In the genomic region with DNA sequence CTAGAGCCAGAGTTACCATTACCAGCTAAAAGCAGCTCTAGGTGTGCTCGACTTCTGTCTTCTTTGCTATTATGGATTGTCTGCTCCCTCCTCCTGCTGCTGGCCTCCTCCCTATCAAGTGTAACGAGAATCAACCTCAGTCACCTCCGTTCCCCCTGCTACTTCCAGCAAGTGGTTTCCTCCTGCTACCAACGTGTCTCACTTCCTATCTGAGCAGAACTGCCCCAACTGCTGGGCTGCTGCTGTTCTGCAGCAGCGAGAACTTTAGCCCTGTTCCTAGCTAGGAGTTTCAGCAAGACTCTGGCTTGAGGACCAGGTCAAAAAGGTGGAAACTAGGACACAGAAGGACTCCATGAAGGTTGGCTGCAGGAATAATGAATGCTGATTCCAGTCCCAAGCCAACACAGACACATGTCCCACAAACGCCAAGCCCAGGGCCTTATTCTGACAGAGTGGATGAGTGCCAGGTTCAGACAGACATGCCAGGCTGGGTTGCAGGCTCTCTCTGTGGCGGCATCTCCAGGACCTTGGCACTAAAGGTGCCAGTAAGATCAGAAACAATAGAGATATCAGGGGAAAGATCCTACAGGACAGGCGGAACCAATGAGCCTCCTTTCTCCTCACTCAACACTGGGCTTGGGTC, we compare ENCODE assay signal across 8 cellular contexts. TPM values are rescaled to one million over a fixed set of nuclear protein-coding genes. Genes with fewer than 3 reads are reported as not detected.
DNase-seq lines count a peak whose midpoint lies in the region; ATAC-seq and TF ChIP-seq lines count a peak whose summit lies in the region.

No MANE protein-coding gene starts in this region.

- H3K4me3 ChIP-seq in neutrophil (ENCODE audit: low read depth in 1 of 2, low read length in 1 of 2) = peak overlapping the region in 1 of 2 experiments; percentile 12

- peak overlapping the region; percentile 98 for H3K27ac ChIP-seq in neutrophil

- in situ Hi-C loops in KBM-7 (cut with MboI; ENCODE audit: low pct_unique_long_range_greater_than_20kb, low sequenced_read_pairs) = no loop called here

- peak; percentile 72 for DNase-seq in Right ventricle myocardium inferior (ENCODE audit: missing footprints)
- DNase-seq in left ventricle myocardium superior = no peak
- peak; percentile 77 for DNase-seq in KBM-7
- DNase-seq in activated effector memory CD4-positive, alpha-beta T cell treated with anti-CD3 and anti-CD28 coated beads, Interleukin-2, amount 50 U/mL, for 16 hours = peak; percentile 71
- no peak for DNase-seq in NCI-H187 treated with DMSO at 0.1 percent for 48 hours (lab: John Stamatoyannopoulos, UW)
- DNase-seq in NCI-H2107 treated with DMSO at 0.1 percent for 48 hours (lab: John Stamatoyannopoulos, UW; ENCODE audit: unreplicated experiment) = no peak

- TF ChIP-seq CTCF in neutrophil (IDR thresholded peaks at IDR 0.05) = peak; percentile 24

- intact Hi-C loops in Right ventricle myocardium inferior (cut with DNase I) (no loop called here), left ventricle myocardium superior (cut with micrococcal nuclease) (no loop called here)

- no peaks in the 10 kb centered on the region for H3K9me3 ChIP-seq in neutrophil

- ATAC-seq in Right ventricle myocardium inferior = no peak
- ATAC-seq in left ventricle myocardium superior = no peak
- ATAC-seq in esophagus mucosa = no peak

- H3K27me3 ChIP-seq in neutrophil = no peaks in the 10 kb centered on the region

- peaks cover 29% of the 10 kb centered on the region for H3K36me3 ChIP-seq in neutrophil

- H3K4me1 ChIP-seq in neutrophil (ENCODE audit: control insufficient read depth in 1 of 2, insufficient read depth in 1 of 2, low read depth in 1 of 2, low read length in 1 of 2) = peaks cover 54 to 67% of the 10 kb centered on the region in 2 experiments

RNA-seq across cellular contexts. Expression of a gene that starts 46.9 kb away (rescaled TPM):
- total RNA-seq in Right ventricle myocardium inferior = 84.8 TPM
- total RNA-seq in left ventricle myocardium superior = 72.1 TPM
- total RNA-seq in esophagus mucosa = 4.3 TPM

Comparison
In these comparisons a context has a peak if more than half of its experiments do, and no peak if none do; other contexts are left out.
1. DNase-seq: peak in Right ventricle myocardium inferior (single experiment), KBM-7 (single experiment) and activated effector memory CD4-positive, alpha-beta T cell treated with anti-CD3 and anti-CD28 coated beads, Interleukin-2, amount 50 U/mL, for 16 hours (single experiment); none in left ventricle myocardium superior (single experiment), NCI-H187 treated with DMSO at 0.1 percent for 48 hours (single experiment) and NCI-H2107 treated with DMSO at 0.1 percent for 48 hours (single experiment).
2. RNA of a gene that starts 46.9 kb away (total RNA-seq): 84.8 TPM in Right ventricle myocardium inferior (single experiment) and 72.1 TPM in left ventricle myocardium superior (single experiment); 4.3 TPM in esophagus mucosa (single experiment); every median in the first group is over 10 times any median in the second.